In genomic region chr6:36443951-36444428, GRCh38 we compare ENCODE assay signal across 7 cellular contexts. TPM values are rescaled to one million over a fixed set of nuclear protein-coding genes. Genes with fewer than 3 reads are reported as not detected.
DNase-seq lines count a peak whose midpoint lies in the region; ATAC-seq and TF ChIP-seq lines count a peak whose summit lies in the region.

No MANE protein-coding gene starts in this region.

- H3K4me3 Mint-ChIP-seq in activated CD8-positive, alpha-beta T cell treated with anti-CD3 and anti-CD28 coated beads, Interleukin-2, amount 10 ng/mL, durations not matched to agents 7 days and 5 days = peak overlapping the region; percentile 96

- 15% methylated on average over 7 of the region's 7 CpGs for WGBS in hepatocyte (ENCODE audit: low lambda C conversion rate, missing lambda C conversion rate)

- peaks cover 59% of the 10 kb centered on the region for H3K79me2 ChIP-seq in hepatocyte

- H4K20me1 ChIP-seq in hepatocyte (ENCODE audit: insufficient read depth, poor library complexity, severe bottlenecking) = no peaks in the 10 kb centered on the region

- peaks cover 41% of the 10 kb centered on the region for H3K4me1 Mint-ChIP-seq in activated CD8-positive, alpha-beta T cell treated with anti-CD3 and anti-CD28 coated beads, Interleukin-2, amount 10 ng/mL, durations not matched to agents 7 days and 5 days (ENCODE audit: low read depth)

- peaks cover 5% of the 10 kb centered on the region for H3K9me3 Mint-ChIP-seq in activated CD8-positive, alpha-beta T cell treated with anti-CD3 and anti-CD28 coated beads, Interleukin-2, amount 10 ng/mL, durations not matched to agents 7 days and 5 days (ENCODE audit: insufficient read depth)

- peaks cover 31% of the 10 kb centered on the region for H3K4me1 ChIP-seq in hepatocyte (ENCODE audit: insufficient read depth)

- H3K27me3 ChIP-seq in hepatocyte = no peaks in the 10 kb centered on the region

- in situ Hi-C loops in G401 (cut with HindIII; ENCODE audit: low sequenced_read_pairs) = no loop called here
- in situ Hi-C loops in KBM-7 (cut with MboI; ENCODE audit: low pct_unique_long_range_greater_than_20kb, low sequenced_read_pairs) = no loop called here

- H2AFZ ChIP-seq in hepatocyte = peak overlapping the region; percentile 88

- no peaks in the 10 kb centered on the region for H3K9me3 ChIP-seq in hepatocyte (ENCODE audit: low read depth)

- peak overlapping the region; percentile 96 for H3K27ac Mint-ChIP-seq in activated CD8-positive, alpha-beta T cell treated with anti-CD3 and anti-CD28 coated beads, Interleukin-2, amount 10 ng/mL, durations not matched to agents 7 days and 5 days

- no peaks in the 10 kb centered on the region for H3K9me2 ChIP-seq in hepatocyte (replicated peaks; ENCODE audit: insufficient read depth)

- H3K27ac ChIP-seq in hepatocyte = peak overlapping the region; percentile 99

- H3K4me3 ChIP-seq in hepatocyte (peak overlapping the region; percentile 90), skeletal muscle cell (ENCODE audit: low read depth, low read length) (peak overlapping the region; percentile 75)

- ATAC-seq in activated CD8-positive, alpha-beta T cell treated with anti-CD3 and anti-CD28 coated beads, Interleukin-2, amount 10 ng/mL, durations not matched to agents 7 days and 5 days = no peak
- no peak for ATAC-seq in HG02870 (IDR thresholded peaks at IDR 0.05; ENCODE audit: unreplicated experiment)

- no peaks in the 10 kb centered on the region for H3K27me3 Mint-ChIP-seq in activated CD8-positive, alpha-beta T cell treated with anti-CD3 and anti-CD28 coated beads, Interleukin-2, amount 10 ng/mL, durations not matched to agents 7 days and 5 days (ENCODE audit: low read depth)

- peak; percentile 42 for DNase-seq in G401 (ENCODE audit: low spot score)
- DNase-seq in KBM-7 = peak; percentile 56
- DNase-seq in activated CD8-positive, alpha-beta T cell treated with anti-CD3 and anti-CD28 coated beads, Interleukin-2, amount 10 ng/mL, durations not matched to agents 7 days and 5 days = peak; percentile 29
- peak; percentile 33 for DNase-seq in hepatocyte (ENCODE audit: low spot score)
- no peak for DNase-seq in skeletal muscle cell (ENCODE audit: low read depth)
- DNase-seq in superior temporal gyrus (ENCODE audit: extremely low spot score) = no peak

- H3K4me2 ChIP-seq in hepatocyte = peak overlapping the region; percentile 72

- CTCF ChIA-PET in activated CD8-positive, alpha-beta T cell treated with anti-CD3 and anti-CD28 coated beads, Interleukin-2, amount 10 ng/mL, durations not matched to agents 7 days and 5 days (lab: Charles Lee) = interaction anchor here (0.7 to 0.8 kb wide), 2 partner anchors 21 to 64 kb away, joined by 3 to 8 read pairs; no protein-coding TSS in a partner anchor

- peak; percentile 6 for TF ChIP-seq CTCF in hepatocyte (IDR thresholded peaks at IDR 0.05; ENCODE audit: poor library complexity)

- H3K36me3 ChIP-seq in hepatocyte (replicated peaks; ENCODE audit: insufficient read depth, low read depth) = no peaks in the 10 kb centered on the region

- H3K36me3 Mint-ChIP-seq in activated CD8-positive, alpha-beta T cell treated with anti-CD3 and anti-CD28 coated beads, Interleukin-2, amount 10 ng/mL, durations not matched to agents 7 days and 5 days (ENCODE audit: low read depth) = peaks cover 34% of the 10 kb centered on the region

- POLR2A ChIA-PET in activated CD8-positive, alpha-beta T cell treated with anti-CD3 and anti-CD28 coated beads, Interleukin-2, amount 10 ng/mL, durations not matched to agents 7 days and 5 days (lab: Charles Lee) = interaction anchor here (0.7 to 1.1 kb wide), 4 partner anchors 20 to 218 kb away, joined by 3 to 4 read pairs (median 3); partner anchors contain the start of gene SRSF3

RNA-seq across cellular contexts. Expression of gene KCTD20, which starts 1.2 kb away (rescaled TPM):
- 68.6 and 91.6 TPM in 2 replicates for total RNA-seq in G401 (2014; rRNA removed; shearing (Covaris generic))
- 10 to 100 TPM; 56.5 to 58.9 TPM for total RNA-seq in activated CD8-positive, alpha-beta T cell treated with anti-CD3 and anti-CD28 coated beads, Interleukin-2, amount 10 ng/mL, durations not matched to agents 7 days and 5 days
- total RNA-seq in hepatocyte = 54.3 and 56.3 TPM in 2 replicates
- 21.4 and 27.4 TPM in 2 replicates for polyA plus RNA-seq in hepatocyte

RNA-seq across cellular contexts. Expression of gene PXT1, which starts 1.3 kb away (rescaled TPM):
- total RNA-seq in G401 (2014; rRNA removed; shearing (Covaris generic)) = not detected in 2 replicates
- total RNA-seq in activated CD8-positive, alpha-beta T cell treated with anti-CD3 and anti-CD28 coated beads, Interleukin-2, amount 10 ng/mL, durations not matched to agents 7 days and 5 days = under 1 TPM; 0.16 TPM
- not detected in 2 replicates for total RNA-seq in hepatocyte
- polyA plus RNA-seq in hepatocyte = not detected in 2 replicates

RNA-seq across cellular contexts. Expression of gene ETV7, which starts 56.5 kb away (rescaled TPM):
- 1.7 and 2.7 TPM in 2 replicates for total RNA-seq in G401 (2014; rRNA removed; shearing (Covaris generic))
- total RNA-seq in activated CD8-positive, alpha-beta T cell treated with anti-CD3 and anti-CD28 coated beads, Interleukin-2, amount 10 ng/mL, durations not matched to agents 7 days and 5 days = 1 to 10 TPM; 3.5 to 4.6 TPM
- 0.88 and 1.2 TPM in 2 replicates for total RNA-seq in hepatocyte
- polyA plus RNA-seq in hepatocyte = 0.60 and 1.2 TPM in 2 replicates

Comparison
In these comparisons a context has a peak if more than half of its experiments do, and no peak if none do; other contexts are left out.
1. DNase-seq: peak in G401 (single experiment), KBM-7 (single experiment), activated CD8-positive, alpha-beta T cell treated with anti-CD3 and anti-CD28 coated beads, Interleukin-2, amount 10 ng/mL, durations not matched to agents 7 days and 5 days (single experiment) and hepatocyte (single experiment); none in skeletal muscle cell (single experiment) and superior temporal gyrus (single experiment).